ENCODE assay signal across 23 cellular contexts in genomic region chr12:120842595-120842994, GRCh38.
"Had no signal": no experiment of that assay in that cellular context is flagged by ENCODE, and none has a peak within 500 bp of the region (broad histone marks: within the 10 kb centered on the region; RNA-seq: fewer than 3 reads in every experiment).

No MANE protein-coding gene starts in this region.

- H3K36me3 Mint-ChIP-seq: WTC11 had no signal

- FAIRE-seq: kidney, urothelium cell line had no signal

- H3K27ac ChIP-seq: body of pancreas, coronary artery, gastrocnemius medialis, left lung had no signal

- H3K4me3 ChIP-seq: body of pancreas, coronary artery, gastrocnemius medialis, left lung, tibial nerve had no signal

- H3K36me3 ChIP-seq: gastrocnemius medialis, left lung, tibial nerve had no signal

- H3K4me3 Mint-ChIP-seq: activated CD8-positive, alpha-beta T cell treated with anti-CD3 and anti-CD28 coated beads for 36 hours; activated naive CD8-positive, alpha-beta T cell treated with anti-CD3 and anti-CD28 coated beads for 36 hours; activated T-helper 17 cell treated with anti-CD3 and anti-CD28 coated beads, Interleukin-2, amount 50 U/mL, for 72 hours; WTC11 had no signal

- H3K27me3 Mint-ChIP-seq: activated CD8-positive, alpha-beta T cell treated with anti-CD3 and anti-CD28 coated beads for 36 hours; activated naive CD8-positive, alpha-beta T cell treated with anti-CD3 and anti-CD28 coated beads for 36 hours; activated T-helper 17 cell treated with anti-CD3 and anti-CD28 coated beads, Interleukin-2, amount 50 U/mL, for 72 hours; progenitor cell of endocrine pancreas had no signal

- H3K4me1 Mint-ChIP-seq: WTC11 had no signal

- H3K9me3 Mint-ChIP-seq: activated CD8-positive, alpha-beta T cell treated with anti-CD3 and anti-CD28 coated beads for 36 hours; activated naive CD8-positive, alpha-beta T cell treated with anti-CD3 and anti-CD28 coated beads for 36 hours; activated T-helper 17 cell treated with anti-CD3 and anti-CD28 coated beads, Interleukin-2, amount 50 U/mL, for 72 hours; WTC11 had no signal

- ATAC-seq: activated CD8-positive, alpha-beta T cell treated with anti-CD3 and anti-CD28 coated beads for 36 hours; activated T-helper 17 cell treated with anti-CD3 and anti-CD28 coated beads, Interleukin-2, amount 50 U/mL, for 72 hours; body of pancreas; esophagus mucosa; gastrocnemius medialis; left lung; WTC11 had no signal

- H3K9me3 ChIP-seq: body of pancreas, gastrocnemius medialis, left lung, tibial nerve had no signal

- DNase-seq: activated CD4-positive, alpha-beta T cell treated with anti-CD3 and anti-CD28 coated beads for 48 hours; activated CD8-positive, alpha-beta T cell treated with anti-CD3 and anti-CD28 coated beads for 36 hours; activated naive CD4-positive, alpha-beta T cell; activated naive CD8-positive, alpha-beta T cell treated with anti-CD3 and anti-CD28 coated beads for 36 hours; activated T-cell treated with anti-CD3 and anti-CD28 coated beads, Interleukin-2, amount 50 U/mL, for 1 hour; amygdala; body of pancreas; central memory CD4-positive, alpha-beta T cell; gastrocnemius medialis; head of caudate nucleus; kidney; left lung; stimulated activated CD4-positive, alpha-beta T cell treated with anti-CD3 and anti-CD28 coated beads, Interleukin-12 subunit alpha, Interleukin-12 subunit beta, amount 100 ng/mL, for 4 hours; stimulated activated CD4-positive, alpha-beta T cell treated with anti-CD3 and anti-CD28 coated beads, Interleukin-1b, Interleukin-23, amount 100 ng/mL, for 48 hours; stimulated activated CD8-positive, alpha-beta memory T cell treated with anti-CD3 and anti-CD28 coated beads, Interleukin-4, amount 100 ng/mL, for 48 hours; stimulated activated naive CD4-positive, alpha-beta T cell treated with Interleukin-2 at 50 U/mL for 16 hours had no signal

- H3K27ac Mint-ChIP-seq: activated naive CD8-positive, alpha-beta T cell treated with anti-CD3 and anti-CD28 coated beads for 36 hours; activated T-helper 17 cell treated with anti-CD3 and anti-CD28 coated beads, Interleukin-2, amount 50 U/mL, for 72 hours; progenitor cell of endocrine pancreas; WTC11 had no signal
